12 cellular contexts compared by ENCODE assay signal in the genomic region with DNA sequence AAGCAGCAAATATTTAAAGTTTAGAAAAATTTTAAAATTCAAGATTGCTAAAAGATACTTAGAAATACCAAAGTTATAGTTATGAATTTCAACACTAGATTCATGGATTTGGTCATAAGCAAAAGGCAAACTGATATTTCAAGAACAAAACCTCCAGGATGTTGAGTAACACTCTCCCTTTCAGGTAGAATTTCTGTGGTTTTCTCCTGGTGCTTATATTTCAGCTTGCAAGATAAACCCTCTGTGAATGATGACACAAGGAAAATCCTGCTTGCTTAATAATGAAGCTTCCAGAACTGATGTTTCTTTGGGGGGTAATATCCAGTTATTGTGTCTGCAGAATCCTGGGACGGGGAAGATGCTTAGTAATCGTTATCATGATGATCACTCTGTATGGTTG.
"Had no signal": no experiment of that assay in that cellular context is flagged by ENCODE, and none has a peak within 500 bp of the region (broad histone marks: within the 10 kb centered on the region; RNA-seq: fewer than 3 reads in every experiment).

No MANE protein-coding gene starts in this region.

- DNase-seq: activated CD4-positive, alpha-beta T cell treated with anti-CD3 and anti-CD28 coated beads, Interleukin-2, amount 50 U/mL, for 4 hours; activated effector memory CD4-positive, alpha-beta T cell treated with Interleukin-2 at 50 U/mL for 16 hours; activated T-cell treated with anti-CD3 and anti-CD28 coated beads, Interleukin-2, amount 50 U/mL, for 24 hours; aorta; caudate nucleus; cortex of kidney; effector memory CD8-positive, alpha-beta T cell; erythroblast; glutamatergic neuron; immature natural killer cell; left colon; natural killer cell had no signal
